Comparison of ENCODE assay signal across 2 cellular contexts in genomic region chr1:32204943-32205361, GRCh38.
TF ChIP-seq lines count a peak whose summit lies in the region.

No MANE protein-coding gene starts in this region.

TF ChIP-seq in SK-N-SH, 30 proteins besides CTCF, POLR2A, EP300 and RAD21 (continued from another document):
- no peak for TF ChIP-seq ZBTB33 (IDR thresholded peaks at IDR 0.05; ENCODE audit: borderline replicate concordance, low read depth)
- no peak for TF ChIP-seq RCOR1 (IDR thresholded peaks at IDR 0.05; ENCODE audit: low read length)
- TF ChIP-seq TAF1 (IDR thresholded peaks at IDR 0.05; ENCODE audit: borderline replicate concordance, low read depth, low read length) = no peak
- TF ChIP-seq GABPA (IDR thresholded peaks at IDR 0.05; ENCODE audit: low read depth) = no peak
- no peak for TF ChIP-seq ELF1 (IDR thresholded peaks at IDR 0.05)
- no peak for TF ChIP-seq MAX (IDR thresholded peaks at IDR 0.05; ENCODE audit: low read depth)
- no peak for TF ChIP-seq IRF3 (IDR thresholded peaks at IDR 0.05; ENCODE audit: low read depth, low read length)
TF ChIP-seq in SK-N-SH: peak in this region for 0.

TF ChIP-seq in SK-N-SH treated with all-trans-retinoic acid at 6 μM for 48 hours, 23 proteins besides CTCF, POLR2A, EP300 and RAD21 (continued from another document):
- TF ChIP-seq CREB5 (CRISPR knock-in tag; IDR thresholded peaks at IDR 0.05; ENCODE audit: low read depth) = no peak
- TF ChIP-seq ZFP3 (CRISPR knock-in tag; IDR thresholded peaks at IDR 0.05) = no peak
- TF ChIP-seq CSRNP3 (CRISPR knock-in tag; IDR thresholded peaks at IDR 0.05) = no peak
TF ChIP-seq in SK-N-SH treated with all-trans-retinoic acid at 6 μM for 48 hours: peak in this region for 0.
